In genomic region chr12:115072712-115073111, GRCh38 we compare ENCODE assay signal across 34 cellular contexts.
"Had no signal": no experiment of that assay in that cellular context is flagged by ENCODE, and none has a peak within 500 bp of the region (broad histone marks: within the 10 kb centered on the region; RNA-seq: fewer than 3 reads in every experiment).

No MANE protein-coding gene starts in this region.

- H3K4me3 ChIP-seq: adrenal gland, body of pancreas, coronary artery, dorsolateral prefrontal cortex, heart left ventricle, left ventricle myocardium inferior, lung, psoas muscle, right atrium auricular region, spleen, suprapubic skin, tibial artery had no signal

- H3K9me3 Mint-ChIP-seq: activated naive CD8-positive, alpha-beta T cell treated with anti-CD3 and anti-CD28 coated beads for 36 hours; neural crest cell had no signal

- H3K36me3 Mint-ChIP-seq: activated CD4-positive, alpha-beta memory T cell treated with anti-CD3 and anti-CD28 coated beads for 36 hours; activated naive CD8-positive, alpha-beta T cell treated with anti-CD3 and anti-CD28 coated beads for 36 hours had no signal

- H3K4me1 ChIP-seq: adrenal gland, heart left ventricle, left ventricle myocardium inferior, parathyroid adenoma, psoas muscle, right atrium auricular region, spleen, suprapubic skin, tibial artery had no signal

- H3K4me1 Mint-ChIP-seq: activated CD4-positive, alpha-beta T cell treated with anti-CD3 and anti-CD28 coated beads, Interleukin-2, amount 10 ng/mL, durations not matched to agents 24 days and 14 days; activated naive CD8-positive, alpha-beta T cell treated with anti-CD3 and anti-CD28 coated beads for 36 hours; naive B cell had no signal

- ATAC-seq: activated CD4-positive, CD25-positive, alpha-beta regulatory T cell treated with anti-CD3 and anti-CD28 coated beads, Interleukin-2, amount 50 U/mL, for 24 hours; body of pancreas; heart left ventricle; psoas muscle had no signal

- H3K36me3 ChIP-seq: adrenal gland, heart left ventricle, left ventricle myocardium inferior, right atrium auricular region, spleen, suprapubic skin, tibial artery had no signal

- H3K79me2 ChIP-seq: parathyroid adenoma had no signal

- H3K27ac Mint-ChIP-seq: activated CD4-positive, alpha-beta memory T cell treated with anti-CD3 and anti-CD28 coated beads for 36 hours; activated CD4-positive, alpha-beta T cell treated with anti-CD3 and anti-CD28 coated beads, Interleukin-2, amount 10 ng/mL, durations not matched to agents 24 days and 14 days; activated naive CD4-positive, alpha-beta T cell treated with anti-CD3 and anti-CD28 coated beads for 36 hours; activated naive CD8-positive, alpha-beta T cell treated with anti-CD3 and anti-CD28 coated beads for 36 hours; activated T-helper 1 cell treated with anti-CD3 and anti-CD28 coated beads, Interleukin-12 subunit alpha, Interleukin-12 subunit beta, Interleukin-2, Interleukin-4 antibody, amounts not matched to agents 30 ng/mL and 10 ng/mL and 1 ng/mL, durations not matched to agents 14 hours and 24 hours and 36 hours; naive B cell; T-helper 2 cell treated with Interferon-gamma antibody and Interleukin-4, amounts not matched to agents 5 μg/mL and 100 μg/mL, for 36 hours had no signal

- H3K27ac ChIP-seq: adrenal gland, body of pancreas, coronary artery, dorsolateral prefrontal cortex, heart left ventricle, left ventricle myocardium inferior, parathyroid adenoma, psoas muscle, right atrium auricular region, spleen, suprapubic skin, tibial artery, VCaP had no signal

- H3K27me3 ChIP-seq: adrenal gland, body of pancreas, right atrium auricular region, spleen, suprapubic skin had no signal

- H3K4me3 Mint-ChIP-seq: activated CD4-positive, alpha-beta memory T cell treated with anti-CD3 and anti-CD28 coated beads for 36 hours; activated CD4-positive, alpha-beta T cell treated with anti-CD3 and anti-CD28 coated beads, Interleukin-2, amount 10 ng/mL, durations not matched to agents 24 days and 14 days; activated naive CD4-positive, alpha-beta T cell treated with anti-CD3 and anti-CD28 coated beads for 36 hours; activated naive CD8-positive, alpha-beta T cell treated with anti-CD3 and anti-CD28 coated beads for 36 hours; activated T-helper 1 cell treated with anti-CD3 and anti-CD28 coated beads, Interleukin-12 subunit alpha, Interleukin-12 subunit beta, Interleukin-2, Interleukin-4 antibody, amounts not matched to agents 30 ng/mL and 10 ng/mL and 1 ng/mL, durations not matched to agents 14 hours and 24 hours and 36 hours; naive B cell; neural crest cell; T-helper 2 cell treated with Interferon-gamma antibody and Interleukin-4, amounts not matched to agents 5 μg/mL and 100 μg/mL, for 36 hours had no signal

- H3K27me3 Mint-ChIP-seq: activated CD4-positive, alpha-beta memory T cell treated with anti-CD3 and anti-CD28 coated beads for 36 hours; activated CD4-positive, alpha-beta T cell treated with anti-CD3 and anti-CD28 coated beads, Interleukin-2, amount 10 ng/mL, durations not matched to agents 24 days and 14 days had no signal

- H2AFZ ChIP-seq: parathyroid adenoma had no signal

- H3K9me3 ChIP-seq: adrenal gland, body of pancreas, psoas muscle, right atrium auricular region, suprapubic skin had no signal

- DNase-seq: activated CD4-positive, alpha-beta memory T cell treated with anti-CD3 and anti-CD28 coated beads for 36 hours; activated CD4-positive, alpha-beta T cell treated with anti-CD3 and anti-CD28 coated beads, Interleukin-2, amount 10 ng/mL, durations not matched to agents 24 days and 14 days; activated CD8-positive, alpha-beta memory T cell treated with anti-CD3 and anti-CD28 coated beads, Interleukin-2, amount 50 U/mL, for 4 hours; activated effector memory CD4-positive, alpha-beta T cell treated with anti-CD3 and anti-CD28 coated beads, Interleukin-2, amount 50 U/mL, for 16 hours; activated naive CD4-positive, alpha-beta T cell treated with anti-CD3 and anti-CD28 coated beads for 36 hours; activated naive CD8-positive, alpha-beta T cell treated with anti-CD3 and anti-CD28 coated beads for 36 hours; activated T-cell treated with anti-CD3 and anti-CD28 coated beads, Interleukin-2, amount 50 U/mL, for 1 hour; adrenal gland; aorta; body of pancreas; cerebellar nuclear complex; dorsolateral prefrontal cortex; effector memory CD4-positive, alpha-beta T cell; foreskin fibroblast; heart left ventricle; kidney glomerular epithelial cell; left ventricle myocardium inferior; naive B cell; occipital lobe; psoas muscle; spleen; stimulated activated naive CD4-positive, alpha-beta T cell; T-helper 1 cell; tibial artery had no signal
